Comparison of ENCODE assay signal across 27 cellular contexts in genomic region chr1:181155339-181155738, GRCh38.
"Had no signal": no experiment of that assay in that cellular context is flagged by ENCODE, and none has a peak within 500 bp of the region (broad histone marks: within the 10 kb centered on the region; RNA-seq: fewer than 3 reads in every experiment).

No MANE protein-coding gene starts in this region.

- H3K27ac ChIP-seq: body of pancreas, breast epithelium, KMS-11, PC-9, RWPE1, SJCRH30, SK-N-MC had no signal

- ATAC-seq: activated CD8-positive, alpha-beta T cell treated with anti-CD3 and anti-CD28 coated beads, Interleukin-2, amount 10 ng/mL, durations not matched to agents 7 days and 5 days; body of pancreas had no signal

- H3K9me3 ChIP-seq: body of pancreas, breast epithelium, SJCRH30 had no signal

- H3K27me3 ChIP-seq: body of pancreas, breast epithelium, SJCRH30 had no signal

- H3K4me3 ChIP-seq: body of pancreas, breast epithelium, PC-9, SJCRH30, SK-N-MC had no signal

- DNase-seq: activated CD4-positive, alpha-beta T cell treated with anti-CD3 and anti-CD28 coated beads, Interleukin-2, amount 10 ng/mL, durations not matched to agents 24 days and 14 days; activated CD4-positive, alpha-beta T cell treated with anti-CD3 and anti-CD28 coated beads, Interleukin-2, amount 50 U/mL, for 4 hours; activated CD8-positive, alpha-beta T cell treated with anti-CD3 and anti-CD28 coated beads, Interleukin-2, amount 10 ng/mL, durations not matched to agents 7 days and 5 days; activated gamma-delta T cell; activated naive CD4-positive, alpha-beta T cell treated with Interleukin-2 at 50 U/mL for 16 hours; activated naive CD8-positive, alpha-beta T cell treated with anti-CD3 and anti-CD28 coated beads, Interleukin-2, amount 10 ng/mL, durations not matched to agents 7 days and 5 days; activated T-cell treated with anti-CD3 and anti-CD28 coated beads, Interleukin-2, amount 50 U/mL, for 24 hours; body of pancreas; caudate nucleus; cerebellar nuclear complex; MM.1S; MV-4-11; NCI-H1092; NCI-H1436 treated with DMSO at 0.1 percent for 48 hours; NCI-H1694 treated with DMSO at 0.1 percent for 48 hours; NCI-H2029; NCI-H510A; NCI-H526; NCI-H748 treated with DMSO at 0.1 percent for 48 hours; PC-9; Right ventricle myocardium superior; SJCRH30; T1000 had no signal
